ENCODE assay signal across 8 cellular contexts in genomic region chr12:76586764-76587395, GRCh38. TPM values are rescaled to one million over a fixed set of nuclear protein-coding genes. Genes with fewer than 3 reads are reported as not detected.
A peak's percentile ranks its signal among the peaks of the same experiment; 100 is the strongest.
DNase-seq lines count a peak whose midpoint lies in the region; FAIRE-seq and TF ChIP-seq lines count a peak whose summit lies in the region.

No MANE protein-coding gene starts in this region.

- H3K9me3 Mint-ChIP-seq in T-helper 2 cell treated with Interferon-gamma antibody and Interleukin-4, amounts not matched to agents 5 μg/mL and 100 μg/mL, for 36 hours: no peaks in the 10 kb centered on the region

- H3K4me3 Mint-ChIP-seq in T-helper 2 cell treated with Interferon-gamma antibody and Interleukin-4, amounts not matched to agents 5 μg/mL and 100 μg/mL, for 36 hours: no peak overlapping the region

- no peaks in the 10 kb centered on the region for H3K4me1 ChIP-seq in BE2C

- peaks cover 7% of the 10 kb centered on the region for H3K4me1 Mint-ChIP-seq in T-helper 2 cell treated with Interferon-gamma antibody and Interleukin-4, amounts not matched to agents 5 μg/mL and 100 μg/mL, for 36 hours (ENCODE audit: low read depth)

- H3K9me3 ChIP-seq in BE2C (no peaks in the 10 kb centered on the region), SK-N-MC (ENCODE audit: low read depth, low read length) (no peaks in the 10 kb centered on the region)

- no peaks in the 10 kb centered on the region for H3K36me3 Mint-ChIP-seq in T-helper 2 cell treated with Interferon-gamma antibody and Interleukin-4, amounts not matched to agents 5 μg/mL and 100 μg/mL, for 36 hours (ENCODE audit: low read depth)

- no peak overlapping the region for H3K27ac Mint-ChIP-seq in T-helper 2 cell treated with Interferon-gamma antibody and Interleukin-4, amounts not matched to agents 5 μg/mL and 100 μg/mL, for 36 hours

- H3K27me3 ChIP-seq in BE2C: no peaks in the 10 kb centered on the region

- H3K9ac ChIP-seq in SK-N-MC (ENCODE audit: insufficient read length): no peak overlapping the region

- TF ChIP-seq CTCF in BE2C (IDR thresholded peaks at IDR 0.05; ENCODE audit: low read depth, low read length): peak; percentile 70

- peak; percentile 12 for DNase-seq in BE2C
- DNase-seq in GM12892 (ENCODE audit: insufficient read length): no peak
- peak in 39 of 76 experiments; percentile 1 to 46 (median 18) for DNase-seq in HUDEP-2 (lab: John Stamatoyannopoulos, UW; ENCODE audit: unreplicated experiment in 76 of 76)
- DNase-seq in SK-N-MC (ENCODE audit: low read depth, low spot score): peak; percentile 53
- DNase-seq in dedifferentiated amniotic fluid mesenchymal stem cell (ENCODE audit: extremely low spot score): peak; percentile 60
- peak; percentile 63 for DNase-seq in middle frontal gyrus (ENCODE audit: extremely low spot score, low spot score)
- no peak for DNase-seq in GM19238 (ENCODE audit: insufficient read length, low spot score)
- DNase-seq in T-helper 2 cell treated with Interferon-gamma antibody and Interleukin-4, amounts not matched to agents 5 μg/mL and 100 μg/mL, for 36 hours (ENCODE audit: low spot score): no peak

- peaks cover 3% of the 10 kb centered on the region for H3K27me3 Mint-ChIP-seq in T-helper 2 cell treated with Interferon-gamma antibody and Interleukin-4, amounts not matched to agents 5 μg/mL and 100 μg/mL, for 36 hours (ENCODE audit: low read depth)

- H3K4me3 ChIP-seq in BE2C (ENCODE audit: low read depth, low read length) (no peak overlapping the region), SK-N-MC (no peak overlapping the region)

- no peak overlapping the region for H3K27ac ChIP-seq in SK-N-MC

- H3K36me3 ChIP-seq in BE2C: no peaks in the 10 kb centered on the region
- no peaks in the 10 kb centered on the region for H3K36me3 ChIP-seq in SK-N-MC (ENCODE audit: insufficient read depth, low read length)

- FAIRE-seq in GM12892 (lab: Jason Lieb, UNC): peak; percentile 76

- TF ChIP-seq POLR2A in GM12892 (IDR thresholded peaks at IDR 0.05; ENCODE audit: low read depth, low read length): no peak

RNA-seq across cellular contexts. Expression of gene OSBPL8, which starts 27.3 kb away (rescaled TPM):
- 15.2 TPM for polyA plus RNA-seq in BE2C (2012; ENCODE audit: insufficient read depth, insufficient read length, low read depth)
- 22.1 TPM for polyA plus RNA-seq in GM12892 (2012; ENCODE audit: missing spikeins)

Comparison
In these comparisons a context has a peak if more than half of its experiments do, and no peak if none do; other contexts are left out.
1. DNase-seq: peak in BE2C (single experiment), HUDEP-2 (39 of 76), SK-N-MC (single experiment), dedifferentiated amniotic fluid mesenchymal stem cell (single experiment) and middle frontal gyrus (single experiment); none in GM12892 (single experiment), GM19238 (single experiment) and T-helper 2 cell treated with Interferon-gamma antibody and Interleukin-4, amounts not matched to agents 5 μg/mL and 100 μg/mL, for 36 hours (single experiment).